ENCODE assay signal across 2 cellular contexts in the genomic region with DNA sequence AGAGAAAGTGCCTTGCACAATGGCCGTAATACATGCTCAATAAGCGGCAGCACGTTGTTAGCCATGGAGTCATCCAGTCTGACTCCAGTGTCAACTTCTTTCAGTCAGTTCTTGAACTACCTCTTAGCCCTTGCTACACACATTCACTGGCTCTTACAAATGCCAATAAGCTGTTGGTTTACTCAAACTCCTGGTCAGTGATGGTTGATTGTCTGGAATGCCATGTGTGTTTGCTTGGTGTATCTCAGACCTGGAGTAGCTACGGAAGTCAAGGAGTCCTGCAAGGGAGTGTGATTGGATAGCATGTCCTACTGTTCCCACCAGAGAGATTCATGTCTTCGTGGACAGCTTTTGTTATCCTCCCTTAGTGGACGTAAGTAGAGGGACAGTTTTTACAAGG.
TF ChIP-seq lines count a peak whose summit lies in the region.

No MANE protein-coding gene starts in this region.

TF ChIP-seq in IMR-90, 13 proteins besides CTCF, POLR2A, EP300 and RAD21:
- TF ChIP-seq CHD1 (IDR thresholded peaks at IDR 0.05; ENCODE audit: low read depth, low read length) (no peak), BHLHE40 (IDR thresholded peaks at IDR 0.05; ENCODE audit: low read depth, low read length) (no peak), MAFK (IDR thresholded peaks at IDR 0.05; ENCODE audit: low read depth, low read length) (no peak), RFX5 (IDR thresholded peaks at IDR 0.05; ENCODE audit: low read depth, low read length) (no peak), SMC3 (IDR thresholded peaks at IDR 0.05; ENCODE audit: low read depth, low read length) (no peak), CEBPB (IDR thresholded peaks at IDR 0.05; ENCODE audit: low read depth, low read length) (no peak), MXI1 (IDR thresholded peaks at IDR 0.05; ENCODE audit: borderline replicate concordance, low read depth, low read length) (no peak), MAZ (IDR thresholded peaks at IDR 0.05; ENCODE audit: borderline replicate concordance, low read depth, low read length) (no peak), NFE2L2 (IDR thresholded peaks at IDR 0.05; ENCODE audit: low read depth, low read length) (no peak), RCOR1 (IDR thresholded peaks at IDR 0.05; ENCODE audit: insufficient replicate concordance, low read length) (no peak), FOS (IDR thresholded peaks at IDR 0.05; ENCODE audit: low read depth, low read length) (no peak)
- TF ChIP-seq, protein P1, sequence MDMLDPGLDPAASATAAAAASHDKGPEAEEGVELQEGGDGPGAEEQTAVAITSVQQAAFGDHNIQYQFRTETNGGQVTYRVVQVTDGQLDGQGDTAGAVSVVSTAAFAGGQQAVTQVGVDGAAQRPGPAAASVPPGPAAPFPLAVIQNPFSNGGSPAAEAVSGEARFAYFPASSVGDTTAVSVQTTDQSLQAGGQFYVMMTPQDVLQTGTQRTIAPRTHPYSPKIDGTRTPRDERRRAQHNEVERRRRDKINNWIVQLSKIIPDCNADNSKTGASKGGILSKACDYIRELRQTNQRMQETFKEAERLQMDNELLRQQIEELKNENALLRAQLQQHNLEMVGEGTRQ (IDR thresholded peaks at IDR 0.05; ENCODE audit: low read depth, low read length), result no peak
- TF ChIP-seq, protein P2, sequence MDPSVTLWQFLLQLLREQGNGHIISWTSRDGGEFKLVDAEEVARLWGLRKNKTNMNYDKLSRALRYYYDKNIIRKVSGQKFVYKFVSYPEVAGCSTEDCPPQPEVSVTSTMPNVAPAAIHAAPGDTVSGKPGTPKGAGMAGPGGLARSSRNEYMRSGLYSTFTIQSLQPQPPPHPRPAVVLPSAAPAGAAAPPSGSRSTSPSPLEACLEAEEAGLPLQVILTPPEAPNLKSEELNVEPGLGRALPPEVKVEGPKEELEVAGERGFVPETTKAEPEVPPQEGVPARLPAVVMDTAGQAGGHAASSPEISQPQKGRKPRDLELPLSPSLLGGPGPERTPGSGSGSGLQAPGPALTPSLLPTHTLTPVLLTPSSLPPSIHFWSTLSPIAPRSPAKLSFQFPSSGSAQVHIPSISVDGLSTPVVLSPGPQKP (IDR thresholded peaks at IDR 0.05; ENCODE audit: borderline replicate concordance, low read depth, low read length), result no peak

TF ChIP-seq in K562, 482 proteins besides CTCF, POLR2A, EP300 and RAD21:
- TF ChIP-seq, protein P3, sequence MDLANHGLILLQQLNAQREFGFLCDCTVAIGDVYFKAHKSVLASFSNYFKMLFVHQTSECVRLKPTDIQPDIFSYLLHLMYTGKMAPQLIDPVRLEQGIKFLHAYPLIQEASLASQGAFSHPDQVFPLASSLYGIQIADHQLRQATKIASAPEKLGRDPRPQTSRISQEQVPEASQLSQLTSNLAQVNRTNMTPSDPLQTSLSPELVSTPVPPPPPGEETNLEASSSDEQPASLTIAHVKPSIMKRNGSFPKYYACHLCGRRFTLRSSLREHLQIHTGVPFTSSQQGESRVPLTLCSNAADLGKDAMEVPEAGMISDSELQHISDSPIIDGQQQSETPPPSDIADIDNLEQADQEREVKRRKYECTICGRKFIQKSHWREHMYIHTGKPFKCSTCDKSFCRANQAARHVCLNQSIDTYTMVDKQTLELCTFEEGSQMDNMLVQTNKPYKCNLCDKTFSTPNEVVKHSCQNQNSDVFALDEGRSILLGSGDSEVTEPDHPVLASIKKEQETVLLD (IDR thresholded peaks at IDR 0.05), result no peak
- TF ChIP-seq KLF6 (CRISPR knock-in tag; IDR thresholded peaks at IDR 0.05; ENCODE audit: borderline replicate concordance) (no peak), IFI16 (CRISPR knock-in tag; IDR thresholded peaks at IDR 0.05) (no peak), RBBP5 (IDR thresholded peaks at IDR 0.05; ENCODE audit: borderline replicate concordance, insufficient read depth, low read length, poor library complexity, severe bottlenecking) (no peak), TAF7 (tag; IDR thresholded peaks at IDR 0.05) (no peak), ZNF77 (CRISPR knock-in tag; IDR thresholded peaks at IDR 0.05) (no peak), TEAD1 (CRISPR knock-in tag; IDR thresholded peaks at IDR 0.05) (no peak), PHF8 (IDR thresholded peaks at IDR 0.05; ENCODE audit: borderline replicate concordance, low read length) (no peak), ZNF431 (CRISPR knock-in tag; IDR thresholded peaks at IDR 0.05) (no peak), FOSL1 (tag; conservative IDR thresholded peaks at IDR 0.05) (no peak), TEAD4 (IDR thresholded peaks at IDR 0.05; ENCODE audit: low read length) (no peak), TEAD4 (CRISPR knock-in tag; IDR thresholded peaks at IDR 0.05; ENCODE audit: borderline replicate concordance) (no peak), ZNF644 (tag; IDR thresholded peaks at IDR 0.05; ENCODE audit: low read depth) (no peak), ZNF764 (CRISPR knock-in tag; IDR thresholded peaks at IDR 0.05; ENCODE audit: low read depth) (no peak)
- TF ChIP-seq, protein P4, sequence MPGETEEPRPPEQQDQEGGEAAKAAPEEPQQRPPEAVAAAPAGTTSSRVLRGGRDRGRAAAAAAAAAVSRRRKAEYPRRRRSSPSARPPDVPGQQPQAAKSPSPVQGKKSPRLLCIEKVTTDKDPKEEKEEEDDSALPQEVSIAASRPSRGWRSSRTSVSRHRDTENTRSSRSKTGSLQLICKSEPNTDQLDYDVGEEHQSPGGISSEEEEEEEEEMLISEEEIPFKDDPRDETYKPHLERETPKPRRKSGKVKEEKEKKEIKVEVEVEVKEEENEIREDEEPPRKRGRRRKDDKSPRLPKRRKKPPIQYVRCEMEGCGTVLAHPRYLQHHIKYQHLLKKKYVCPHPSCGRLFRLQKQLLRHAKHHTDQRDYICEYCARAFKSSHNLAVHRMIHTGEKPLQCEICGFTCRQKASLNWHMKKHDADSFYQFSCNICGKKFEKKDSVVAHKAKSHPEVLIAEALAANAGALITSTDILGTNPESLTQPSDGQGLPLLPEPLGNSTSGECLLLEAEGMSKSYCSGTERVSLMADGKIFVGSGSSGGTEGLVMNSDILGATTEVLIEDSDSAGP (CRISPR knock-in tag; IDR thresholded peaks at IDR 0.05), result no peak
- TF ChIP-seq, protein P5, sequence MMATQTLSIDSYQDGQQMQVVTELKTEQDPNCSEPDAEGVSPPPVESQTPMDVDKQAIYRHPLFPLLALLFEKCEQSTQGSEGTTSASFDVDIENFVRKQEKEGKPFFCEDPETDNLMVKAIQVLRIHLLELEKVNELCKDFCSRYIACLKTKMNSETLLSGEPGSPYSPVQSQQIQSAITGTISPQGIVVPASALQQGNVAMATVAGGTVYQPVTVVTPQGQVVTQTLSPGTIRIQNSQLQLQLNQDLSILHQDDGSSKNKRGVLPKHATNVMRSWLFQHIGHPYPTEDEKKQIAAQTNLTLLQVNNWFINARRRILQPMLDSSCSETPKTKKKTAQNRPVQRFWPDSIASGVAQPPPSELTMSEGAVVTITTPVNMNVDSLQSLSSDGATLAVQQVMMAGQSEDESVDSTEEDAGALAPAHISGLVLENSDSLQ (IDR thresholded peaks at IDR 0.05), result no peak
TF ChIP-seq in K562: peak in this region for 0.
